27 cellular contexts compared by ENCODE assay signal in genomic region chr16:17392857-17393421, GRCh38.
DNase-seq lines count a peak whose midpoint lies in the region; ATAC-seq and TF ChIP-seq lines count a peak whose summit lies in the region.
"Had no signal": no experiment of that assay in that cellular context is flagged by ENCODE, and none has a peak within 500 bp of the region (broad histone marks: within the 10 kb centered on the region; RNA-seq: fewer than 3 reads in every experiment).

No MANE protein-coding gene starts in this region.

- H4K91ac ChIP-seq in neuronal stem cell (ENCODE audit: low read depth, low read length, poor library complexity), result no peak overlapping the region

- H3K4me3 ChIP-seq in CD8-positive, alpha-beta T cell (ENCODE audit: low read depth, low read length), result no peak overlapping the region
- H3K4me3 ChIP-seq in OCI-LY1 (ENCODE audit: low read depth, low read length, poor library complexity, severe bottlenecking) (no peak overlapping the region), esophagus muscularis mucosa (no peak overlapping the region), neuronal stem cell (ENCODE audit: low read length in 2 of 2) (no peak overlapping the region), SJCRH30 (no peak overlapping the region)
- H3K4me3 ChIP-seq: breast epithelium, coronary artery, pancreas had no signal

- no peak overlapping the region for H3K4me3 Mint-ChIP-seq in CD8-positive, alpha-beta T cell
- H3K4me3 Mint-ChIP-seq: activated B cell treated with CpG ODN at 0.5 μM for 24 hours; activated CD8-positive, alpha-beta T cell treated with anti-CD3 and anti-CD28 coated beads, Interleukin-2, amount 10 ng/mL, durations not matched to agents 7 days and 5 days; HFFc6; nephron had no signal

- H3K4ac ChIP-seq in neuronal stem cell (ENCODE audit: low read length), result no peak overlapping the region

- peaks cover 3% of the 10 kb centered on the region for H3K36me3 Mint-ChIP-seq in CD8-positive, alpha-beta T cell

- no peaks in the 10 kb centered on the region for H3K79me1 ChIP-seq in neuronal stem cell (ENCODE audit: low read depth, low read length)

- no peaks in the 10 kb centered on the region for H3K9me2 ChIP-seq in OCI-LY1 (ENCODE audit: low read depth, low read length)

- H3K4me2 ChIP-seq in OCI-LY1 (ENCODE audit: low read length), result no peak overlapping the region
- H3K4me2 ChIP-seq in neuronal stem cell (ENCODE audit: insufficient read depth, low read length, poor library complexity, severe bottlenecking), result no peak overlapping the region

- no peak for DNase-seq in CD8-positive, alpha-beta T cell
- DNase-seq in esophagus muscularis mucosa (ENCODE audit: extremely low spot score) (no peak), neuronal stem cell (ENCODE audit: low spot score) (no peak), SJCRH30 (no peak)
- no peak for DNase-seq in activated effector memory CD4-positive, alpha-beta T cell treated with anti-CD3 and anti-CD28 coated beads, Interleukin-2, amount 50 U/mL, for 16 hours
- DNase-seq: activated B cell treated with CpG ODN at 0.5 μM for 24 hours; activated CD8-positive, alpha-beta T cell treated with anti-CD3 and anti-CD28 coated beads, Interleukin-2, amount 10 ng/mL, durations not matched to agents 7 days and 5 days; activated T-cell treated with anti-CD3 and anti-CD28 coated beads for 4 hours; amniotic stem cell; DMS153; HFFc6; KBM-7; left colon; mesenchymal stem cell; MM.1S; NCI-H1417 treated with DMSO at 0.1 percent for 48 hours; NCI-H2081 treated with DMSO at 0.1 percent for 48 hours; NCI-H774; pancreas; stimulated activated CD4-positive, alpha-beta T cell treated with anti-CD3 and anti-CD28 coated beads, Interleukin-4, amount 100 ng/mL, for 1 hour; stimulated activated naive CD8-positive, alpha-beta T cell treated with anti-CD3 and anti-CD28 coated beads, Interleukin-15, Interleukin-2, amounts not matched to agents 100 U/mL and 50 U/mL, for 24 hours; T1000 had no signal

- no peak overlapping the region for H2BK120ac ChIP-seq in neuronal stem cell (ENCODE audit: low read depth, low read length)

- H2AFZ ChIP-seq in OCI-LY1 (ENCODE audit: low read length) (no peak overlapping the region), neuronal stem cell (ENCODE audit: low read length) (no peak overlapping the region)

- H4K20me1 ChIP-seq in OCI-LY1 (ENCODE audit: insufficient read depth, low read length), result no peaks in the 10 kb centered on the region

- no peak overlapping the region for H3K14ac ChIP-seq in neuronal stem cell (ENCODE audit: low read length)

- no peak overlapping the region for H3K23ac ChIP-seq in neuronal stem cell (ENCODE audit: low read depth, low read length, poor library complexity)

- H2BK5ac ChIP-seq in neuronal stem cell (ENCODE audit: low read length), result no peak overlapping the region

- no peak overlapping the region for H2BK15ac ChIP-seq in neuronal stem cell (ENCODE audit: low read length)

- no peak overlapping the region for H3K27ac ChIP-seq in CD8-positive, alpha-beta T cell (ENCODE audit: low read depth, low read length)
- peak overlapping the region; percentile 41 for H3K27ac ChIP-seq in OCI-LY1 (ENCODE audit: low read depth, low read length, poor library complexity, severe bottlenecking)
- H3K27ac ChIP-seq in esophagus muscularis mucosa (replicated peaks in 1 of 4), result peak overlapping the region; percentile 27 to 95 (median 64)
- peak overlapping the region; percentile 34 for H3K27ac ChIP-seq in neuronal stem cell (replicated peaks; ENCODE audit: low read length)
- no peak overlapping the region for H3K27ac ChIP-seq in SJCRH30
- H3K27ac ChIP-seq: breast epithelium, coronary artery, pancreas had no signal

- peak; percentile 36 for ATAC-seq in CD8-positive, alpha-beta T cell
- no peak for ATAC-seq in HG02623 (IDR thresholded peaks at IDR 0.05; ENCODE audit: unreplicated experiment)
- ATAC-seq: activated CD8-positive, alpha-beta T cell treated with anti-CD3 and anti-CD28 coated beads, Interleukin-2, amount 10 ng/mL, durations not matched to agents 7 days and 5 days; left colon; pancreas; stimulated activated naive CD8-positive, alpha-beta T cell treated with anti-CD3 and anti-CD28 coated beads, Interleukin-15, Interleukin-2, amounts not matched to agents 100 U/mL and 50 U/mL, for 24 hours had no signal

- no peaks in the 10 kb centered on the region for H3K9me3 ChIP-seq in CD8-positive, alpha-beta T cell (ENCODE audit: low read length)
- H3K9me3 ChIP-seq in OCI-LY1 (ENCODE audit: low read length), result no peaks in the 10 kb centered on the region
- no peaks in the 10 kb centered on the region for H3K9me3 ChIP-seq in esophagus muscularis mucosa
- no peaks in the 10 kb centered on the region for H3K9me3 ChIP-seq in neuronal stem cell (replicated peaks in 1 of 2; ENCODE audit: control insufficient read depth in 2 of 2, insufficient read depth in 1 of 2, low read depth in 1 of 2, low read length in 2 of 2)
- no peaks in the 10 kb centered on the region for H3K9me3 ChIP-seq in SJCRH30 (replicated peaks)
- H3K9me3 ChIP-seq: breast epithelium, pancreas had no signal

- no peak overlapping the region for H3K18ac ChIP-seq in neuronal stem cell (ENCODE audit: low read length)

- H3K9ac ChIP-seq in OCI-LY1 (ENCODE audit: low read length) (no peak overlapping the region), neuronal stem cell (ENCODE audit: low read depth, low read length, poor library complexity) (no peak overlapping the region)

- POLR2A ChIA-PET in CD8-positive, alpha-beta T cell (lab: Charles Lee), result interaction anchor here (0.7 to 1.0 kb wide), 2 partner anchors 8 to 24 kb away, joined by 4 read pairs; no protein-coding TSS in a partner anchor

- peaks cover 15% of the 10 kb centered on the region for H3K4me1 ChIP-seq in CD8-positive, alpha-beta T cell (ENCODE audit: insufficient read depth, low read length)
- peaks cover 48% of the 10 kb centered on the region for H3K4me1 ChIP-seq in OCI-LY1 (ENCODE audit: insufficient read depth, low read length, severe bottlenecking)
- H3K4me1 ChIP-seq in esophagus muscularis mucosa, result peaks cover 23 to 72% (median 52%) of the 10 kb centered on the region in 4 donors
- H3K4me1 ChIP-seq in neuronal stem cell (ENCODE audit: control insufficient read depth in 2 of 2, insufficient read depth in 1 of 2, low read depth in 1 of 2, low read length in 2 of 2), result peaks cover 0 to 10% of the 10 kb centered on the region in 2 donors
- no peaks in the 10 kb centered on the region for H3K4me1 ChIP-seq in SJCRH30

- H3K4me1 Mint-ChIP-seq in CD8-positive, alpha-beta T cell (ENCODE audit: low read depth), result peaks cover 65% of the 10 kb centered on the region

- no peak for TF ChIP-seq CTCF in CD8-positive, alpha-beta T cell (IDR thresholded peaks at IDR 0.05)
- TF ChIP-seq CTCF in OCI-LY1 (IDR thresholded peaks at IDR 0.05; ENCODE audit: low read length) (no peak), esophagus muscularis mucosa (IDR thresholded peaks at IDR 0.05) (no peak)

- no peak overlapping the region for H2BK12ac ChIP-seq in neuronal stem cell (ENCODE audit: low read length)

- peaks cover 5% of the 10 kb centered on the region for H3K9me3 Mint-ChIP-seq in CD8-positive, alpha-beta T cell
- H3K9me3 Mint-ChIP-seq: activated B cell treated with CpG ODN at 0.5 μM for 24 hours, HFFc6, nephron had no signal

- peak overlapping the region; percentile 58 for H3K27ac Mint-ChIP-seq in CD8-positive, alpha-beta T cell
- H3K27ac Mint-ChIP-seq: activated CD8-positive, alpha-beta T cell treated with anti-CD3 and anti-CD28 coated beads, Interleukin-2, amount 10 ng/mL, durations not matched to agents 7 days and 5 days; HFFc6 had no signal

- no peak for TF ChIP-seq POLR2A in esophagus muscularis mucosa (IDR thresholded peaks at IDR 0.05; ENCODE audit: low read depth)

- H3K27me3 Mint-ChIP-seq in CD8-positive, alpha-beta T cell (ENCODE audit: low read depth), result no peaks in the 10 kb centered on the region
- H3K27me3 Mint-ChIP-seq: activated B cell treated with CpG ODN at 0.5 μM for 24 hours had no signal

- H3K27me3 ChIP-seq in CD8-positive, alpha-beta T cell (ENCODE audit: insufficient read depth, low read length), result no peaks in the 10 kb centered on the region
- H3K27me3 ChIP-seq in OCI-LY1 (ENCODE audit: insufficient read depth, low read length), result no peaks in the 10 kb centered on the region
- H3K27me3 ChIP-seq in esophagus muscularis mucosa, result no peaks in the 10 kb centered on the region
- H3K27me3 ChIP-seq in neuronal stem cell (ENCODE audit: control insufficient read depth in 3 of 3, insufficient read depth in 3 of 3, low read depth in 1 of 3, low read length in 3 of 3), result no peaks in the 10 kb centered on the region
- no peaks in the 10 kb centered on the region for H3K27me3 ChIP-seq in SJCRH30
- H3K27me3 ChIP-seq: breast epithelium, pancreas had no signal

- TF ChIP-seq EP300 in esophagus muscularis mucosa (IDR thresholded peaks at IDR 0.05), result no peak

- H2AK5ac ChIP-seq in neuronal stem cell (ENCODE audit: low read depth, low read length), result no peak overlapping the region

- H4K8ac ChIP-seq in neuronal stem cell (ENCODE audit: low read depth, low read length), result no peak overlapping the region

- CTCF ChIA-PET in CD8-positive, alpha-beta T cell (lab: Charles Lee), result interaction anchor here (0.9 to 1.9 kb wide), 2 partner anchors 13 to 77 kb away, joined by 3 to 4 read pairs; no protein-coding TSS in a partner anchor

- 79% methylated on average over 4 of the region's 4 CpGs for whole genome bisulfite sequencing in esophagus muscularis mucosa
- no CpG with 5 or more reads among the region's 4 CpGs for WGBS in neuronal stem cell (ENCODE audit: extremely low coverage in 2 of 2, insufficient read length in 2 of 2, insufficient replicate concordance in 1 of 2), 2 donors

- no peaks in the 10 kb centered on the region for H3K79me2 ChIP-seq in OCI-LY1 (ENCODE audit: insufficient read depth, low read length)

- no peaks in the 10 kb centered on the region for H3F3A ChIP-seq in OCI-LY1 (ENCODE audit: insufficient read depth, low read length)

- no peaks in the 10 kb centered on the region for H3K36me3 ChIP-seq in CD8-positive, alpha-beta T cell (ENCODE audit: insufficient read depth, low read length)
- H3K36me3 ChIP-seq in OCI-LY1 (ENCODE audit: insufficient read depth, low read length), result peaks cover 9% of the 10 kb centered on the region; the same call in 1 of the 2 replicates
- H3K36me3 ChIP-seq in esophagus muscularis mucosa, result no peaks in the 10 kb centered on the region
- no peaks in the 10 kb centered on the region for H3K36me3 ChIP-seq in neuronal stem cell (replicated peaks in 1 of 2; ENCODE audit: control insufficient read depth in 2 of 2, insufficient read depth in 2 of 2, low read length in 2 of 2)
- no peaks in the 10 kb centered on the region for H3K36me3 ChIP-seq in SJCRH30
- H3K36me3 ChIP-seq: breast epithelium, pancreas had no signal

- intact Hi-C loops in CD8-positive, alpha-beta T cell (cut with DNase I, micrococcal nuclease), result no loop called here
- intact Hi-C loops in esophagus muscularis mucosa (cut with DNase I), result no loop called here

Comparison
In these comparisons a context has a peak if more than half of its experiments do, and no peak if none do; other contexts are left out.
1. H3K27ac ChIP-seq: peak in OCI-LY1 (single experiment), esophagus muscularis mucosa (4 of 4) and neuronal stem cell (single experiment); none in CD8-positive, alpha-beta T cell (single experiment) and SJCRH30 (single experiment).